ENCODE assay signal across 19 cellular contexts in the genomic region with DNA sequence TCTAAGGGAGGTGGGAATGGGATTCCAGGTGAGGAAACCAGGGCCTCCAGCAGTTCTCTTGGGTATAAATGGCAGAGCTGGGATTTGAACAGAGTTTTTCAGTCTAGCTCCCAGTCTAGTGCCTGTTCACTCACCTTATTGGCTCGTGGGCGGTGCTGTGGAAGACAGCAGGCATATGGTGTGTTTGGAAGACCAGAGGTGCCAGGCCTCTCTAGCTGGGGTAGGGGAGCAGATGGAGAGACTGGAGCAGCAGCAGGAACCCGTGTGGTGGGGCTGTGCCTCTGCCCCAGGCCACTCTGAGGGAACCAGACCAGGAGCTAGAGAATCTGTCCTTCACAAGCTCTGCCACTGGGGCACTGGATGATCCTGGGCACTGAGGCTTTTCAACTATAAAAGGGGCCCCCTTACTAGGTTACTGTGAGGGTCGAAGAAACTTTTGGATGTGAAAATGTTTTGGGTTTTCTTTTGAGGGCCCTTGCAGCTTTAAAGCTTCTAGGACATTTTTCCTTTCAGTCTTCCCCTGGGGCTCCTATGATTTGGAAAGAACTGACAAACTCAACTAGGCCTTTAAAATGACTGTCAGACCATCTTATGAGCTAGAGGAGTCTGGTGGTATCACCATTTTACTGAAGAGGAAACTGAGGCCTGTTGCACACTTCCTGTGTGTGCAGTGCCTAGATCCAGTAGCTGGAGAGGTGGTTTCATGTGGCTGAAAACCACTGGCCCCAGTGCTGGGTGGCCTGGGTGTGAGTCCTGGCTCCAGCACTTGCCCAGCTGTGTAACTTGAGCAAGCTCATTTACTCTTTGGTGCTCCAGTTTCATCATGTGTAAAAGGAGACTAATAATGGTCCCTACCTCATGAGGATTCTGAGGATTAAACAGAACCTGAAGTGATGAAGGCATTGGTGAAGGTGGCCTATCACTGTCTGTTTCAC. TPM values are rescaled to one million over a fixed set of nuclear protein-coding genes. Genes with fewer than 3 reads are reported as not detected.
"Had no signal": no experiment of that assay in that cellular context is flagged by ENCODE, and none has a peak within 500 bp of the region (broad histone marks: within the 10 kb centered on the region; RNA-seq: fewer than 3 reads in every experiment).

No MANE protein-coding gene starts in this region.

- H3K4me1 ChIP-seq: psoas muscle, right lobe of liver had no signal

- H3K9me3 Mint-ChIP-seq: activated naive CD4-positive, alpha-beta T cell treated with anti-CD3 and anti-CD28 coated beads, Interleukin-2, amount 50 U/mL, for 72 hours; natural killer cell treated with Interleukin-12 subunit alpha and Interleukin-12 subunit beta and Interleukin-15 and Interleukin-18, amount 100 ng/mL, for 72 hours; T-cell; type B pancreatic cell had no signal

- H3K27me3 Mint-ChIP-seq: natural killer cell treated with Interleukin-12 subunit alpha and Interleukin-12 subunit beta and Interleukin-15 and Interleukin-18, amount 100 ng/mL, for 72 hours; T-cell; type B pancreatic cell had no signal

- H3K27ac Mint-ChIP-seq: natural killer cell treated with Interleukin-12 subunit alpha and Interleukin-12 subunit beta and Interleukin-15 and Interleukin-18, amount 100 ng/mL, for 72 hours; T-cell; type B pancreatic cell had no signal

- H3K9me3 ChIP-seq: mucosa of descending colon, psoas muscle, right lobe of liver, spleen had no signal

- H3K4me3 Mint-ChIP-seq: activated CD8-positive, alpha-beta T cell treated with anti-CD3 and anti-CD28 coated beads, Interleukin-2, amount 10 ng/mL, durations not matched to agents 7 days and 5 days; brain; natural killer cell treated with Interleukin-12 subunit alpha and Interleukin-12 subunit beta and Interleukin-15 and Interleukin-18, amount 100 ng/mL, for 72 hours; T-cell; type B pancreatic cell had no signal

- ATAC-seq: activated CD8-positive, alpha-beta T cell treated with anti-CD3 and anti-CD28 coated beads, Interleukin-2, amount 10 ng/mL, durations not matched to agents 7 days and 5 days; mucosa of descending colon; natural killer cell treated with Interleukin-12 subunit alpha and Interleukin-12 subunit beta and Interleukin-15 and Interleukin-18, amount 100 ng/mL, for 72 hours; psoas muscle; right lobe of liver; T-cell had no signal

- H3K36me3 Mint-ChIP-seq: activated naive CD4-positive, alpha-beta T cell treated with anti-CD3 and anti-CD28 coated beads, Interleukin-2, amount 50 U/mL, for 72 hours; brain; natural killer cell treated with Interleukin-12 subunit alpha and Interleukin-12 subunit beta and Interleukin-15 and Interleukin-18, amount 100 ng/mL, for 72 hours; T-cell; type B pancreatic cell had no signal

- H3K27me3 ChIP-seq: right lobe of liver, spleen had no signal

- DNase-seq: activated CD8-positive, alpha-beta T cell treated with anti-CD3 and anti-CD28 coated beads, Interleukin-2, amount 10 ng/mL, durations not matched to agents 7 days and 5 days; activated effector memory CD4-positive, alpha-beta T cell treated with Interleukin-2 at 50 U/mL for 16 hours; amniotic stem cell; dermis blood vessel endothelial cell; erythroblast; mucosa of descending colon; nucleus accumbens; psoas muscle; right lobe of liver; spleen; stimulated activated CD4-positive, alpha-beta T cell treated with anti-CD3 and anti-CD28 coated beads, Interleukin-1b, Interleukin-23, amount 100 ng/mL, for 48 hours; stimulated activated naive CD4-positive, alpha-beta T cell treated with Interleukin-2 at 50 U/mL for 16 hours; T1000 had no signal

- H3K4me3 ChIP-seq: lung, mucosa of descending colon, psoas muscle, right lobe of liver, spleen had no signal

- H3K4me1 Mint-ChIP-seq: T-cell had no signal

- H3K27ac ChIP-seq: psoas muscle, right lobe of liver, spleen had no signal

- H3K36me3 ChIP-seq: right lobe of liver, spleen had no signal

RNA-seq across cellular contexts. Expression of gene DMRTB1, which starts 6.1 kb away (rescaled TPM):
- total RNA-seq: activated CD8-positive, alpha-beta T cell treated with anti-CD3 and anti-CD28 coated beads, Interleukin-2, amount 10 ng/mL, durations not matched to agents 7 days and 5 days; activated naive CD4-positive, alpha-beta T cell treated with anti-CD3 and anti-CD28 coated beads, Interleukin-2, amount 50 U/mL, for 72 hours; dermis blood vessel endothelial cell; lung; mucosa of descending colon; natural killer cell treated with Interleukin-12 subunit alpha and Interleukin-12 subunit beta and Interleukin-15 and Interleukin-18, amount 100 ng/mL, for 72 hours; psoas muscle; right lobe of liver; spleen; T-cell had no signal
